In the genomic region with DNA sequence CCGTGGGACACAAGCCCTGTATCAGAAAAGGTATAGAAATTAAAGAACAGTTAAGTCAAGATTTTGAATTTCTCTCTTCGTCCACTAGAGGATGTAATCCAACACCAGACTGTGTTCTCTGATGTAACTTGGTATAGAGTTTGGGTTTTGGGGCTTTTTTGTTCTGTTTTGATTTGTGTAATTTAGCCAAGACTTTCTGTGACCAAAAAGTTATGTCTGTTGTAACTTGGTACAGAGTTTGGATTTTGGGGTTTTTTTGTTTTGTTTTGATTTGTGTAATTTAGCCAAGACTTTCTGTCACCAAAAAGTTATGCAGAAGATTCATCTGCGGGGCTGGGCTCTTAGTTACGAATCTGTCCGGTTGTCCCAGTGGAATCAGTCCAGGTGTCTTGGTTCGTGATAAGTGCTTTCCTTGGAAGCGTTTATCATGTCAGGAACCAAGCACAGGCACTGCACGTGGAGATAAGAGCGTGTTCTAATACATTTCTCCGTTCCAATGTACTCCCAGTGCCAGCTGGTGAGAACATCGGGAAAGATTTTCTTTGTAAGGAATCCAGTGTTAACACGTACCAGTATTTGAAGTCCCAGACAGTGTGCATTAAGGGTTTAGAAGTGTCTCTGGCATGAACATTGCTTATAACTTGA, we compare ENCODE assay signal across 1 cellular context.
TF ChIP-seq lines count a peak whose summit lies in the region.

No MANE protein-coding gene starts in this region.

TF ChIP-seq in GM12878, 131 proteins besides CTCF, POLR2A, EP300 and RAD21 (continued from another document):
- TF ChIP-seq, protein P1, sequence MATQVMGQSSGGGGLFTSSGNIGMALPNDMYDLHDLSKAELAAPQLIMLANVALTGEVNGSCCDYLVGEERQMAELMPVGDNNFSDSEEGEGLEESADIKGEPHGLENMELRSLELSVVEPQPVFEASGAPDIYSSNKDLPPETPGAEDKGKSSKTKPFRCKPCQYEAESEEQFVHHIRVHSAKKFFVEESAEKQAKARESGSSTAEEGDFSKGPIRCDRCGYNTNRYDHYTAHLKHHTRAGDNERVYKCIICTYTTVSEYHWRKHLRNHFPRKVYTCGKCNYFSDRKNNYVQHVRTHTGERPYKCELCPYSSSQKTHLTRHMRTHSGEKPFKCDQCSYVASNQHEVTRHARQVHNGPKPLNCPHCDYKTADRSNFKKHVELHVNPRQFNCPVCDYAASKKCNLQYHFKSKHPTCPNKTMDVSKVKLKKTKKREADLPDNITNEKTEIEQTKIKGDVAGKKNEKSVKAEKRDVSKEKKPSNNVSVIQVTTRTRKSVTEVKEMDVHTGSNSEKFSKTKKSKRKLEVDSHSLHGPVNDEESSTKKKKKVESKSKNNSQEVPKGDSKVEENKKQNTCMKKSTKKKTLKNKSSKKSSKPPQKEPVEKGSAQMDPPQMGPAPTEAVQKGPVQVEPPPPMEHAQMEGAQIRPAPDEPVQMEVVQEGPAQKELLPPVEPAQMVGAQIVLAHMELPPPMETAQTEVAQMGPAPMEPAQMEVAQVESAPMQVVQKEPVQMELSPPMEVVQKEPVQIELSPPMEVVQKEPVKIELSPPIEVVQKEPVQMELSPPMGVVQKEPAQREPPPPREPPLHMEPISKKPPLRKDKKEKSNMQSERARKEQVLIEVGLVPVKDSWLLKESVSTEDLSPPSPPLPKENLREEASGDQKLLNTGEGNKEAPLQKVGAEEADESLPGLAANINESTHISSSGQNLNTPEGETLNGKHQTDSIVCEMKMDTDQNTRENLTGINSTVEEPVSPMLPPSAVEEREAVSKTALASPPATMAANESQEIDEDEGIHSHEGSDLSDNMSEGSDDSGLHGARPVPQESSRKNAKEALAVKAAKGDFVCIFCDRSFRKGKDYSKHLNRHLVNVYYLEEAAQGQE (IDR thresholded peaks at IDR 0.05; ENCODE audit: low read depth, low read length), result no peak
- no peak for TF ChIP-seq ATF3 (IDR thresholded peaks at IDR 0.05; ENCODE audit: borderline replicate concordance, extremely low read depth, low read depth, low read length)
- TF ChIP-seq, protein P2, sequence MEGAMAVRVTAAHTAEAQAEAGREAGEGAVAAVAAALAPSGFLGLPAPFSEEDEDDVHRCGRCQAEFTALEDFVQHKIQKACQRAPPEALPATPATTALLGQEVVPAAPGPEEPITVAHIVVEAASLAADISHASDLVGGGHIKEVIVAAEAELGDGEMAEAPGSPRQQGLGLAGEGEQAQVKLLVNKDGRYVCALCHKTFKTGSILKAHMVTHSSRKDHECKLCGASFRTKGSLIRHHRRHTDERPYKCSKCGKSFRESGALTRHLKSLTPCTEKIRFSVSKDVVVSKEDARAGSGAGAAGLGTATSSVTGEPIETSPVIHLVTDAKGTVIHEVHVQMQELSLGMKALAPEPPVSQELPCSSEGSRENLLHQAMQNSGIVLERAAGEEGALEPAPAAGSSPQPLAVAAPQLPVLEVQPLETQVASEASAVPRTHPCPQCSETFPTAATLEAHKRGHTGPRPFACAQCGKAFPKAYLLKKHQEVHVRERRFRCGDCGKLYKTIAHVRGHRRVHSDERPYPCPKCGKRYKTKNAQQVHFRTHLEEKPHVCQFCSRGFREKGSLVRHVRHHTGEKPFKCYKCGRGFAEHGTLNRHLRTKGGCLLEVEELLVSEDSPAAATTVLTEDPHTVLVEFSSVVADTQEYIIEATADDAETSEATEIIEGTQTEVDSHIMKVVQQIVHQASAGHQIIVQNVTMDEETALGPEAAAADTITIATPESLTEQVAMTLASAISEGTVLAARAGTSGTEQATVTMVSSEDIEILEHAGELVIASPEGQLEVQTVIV (IDR thresholded peaks at IDR 0.05; ENCODE audit: borderline replicate concordance, partially characterized antibody), result no peak
- TF ChIP-seq RELB (IDR thresholded peaks at IDR 0.05; ENCODE audit: low read depth), result no peak
- peak; percentile 42; the same call in 1 of the 2 replicates for TF ChIP-seq ATF7 (IDR thresholded peaks at IDR 0.05; ENCODE audit: low read depth)
- TF ChIP-seq YY1 (IDR thresholded peaks at IDR 0.05; ENCODE audit: low read depth, low read length), result no peak
- no peak for TF ChIP-seq CBFB (IDR thresholded peaks at IDR 0.05; ENCODE audit: low read depth)
- no peak for TF ChIP-seq CREB1 (IDR thresholded peaks at IDR 0.05; ENCODE audit: low read depth)
- TF ChIP-seq TCF12 (IDR thresholded peaks at IDR 0.05; ENCODE audit: low read depth, low read length), result no peak
- no peak for TF ChIP-seq CHD1 (IDR thresholded peaks at IDR 0.05; ENCODE audit: low read depth, low read length)
- TF ChIP-seq, protein P3, sequence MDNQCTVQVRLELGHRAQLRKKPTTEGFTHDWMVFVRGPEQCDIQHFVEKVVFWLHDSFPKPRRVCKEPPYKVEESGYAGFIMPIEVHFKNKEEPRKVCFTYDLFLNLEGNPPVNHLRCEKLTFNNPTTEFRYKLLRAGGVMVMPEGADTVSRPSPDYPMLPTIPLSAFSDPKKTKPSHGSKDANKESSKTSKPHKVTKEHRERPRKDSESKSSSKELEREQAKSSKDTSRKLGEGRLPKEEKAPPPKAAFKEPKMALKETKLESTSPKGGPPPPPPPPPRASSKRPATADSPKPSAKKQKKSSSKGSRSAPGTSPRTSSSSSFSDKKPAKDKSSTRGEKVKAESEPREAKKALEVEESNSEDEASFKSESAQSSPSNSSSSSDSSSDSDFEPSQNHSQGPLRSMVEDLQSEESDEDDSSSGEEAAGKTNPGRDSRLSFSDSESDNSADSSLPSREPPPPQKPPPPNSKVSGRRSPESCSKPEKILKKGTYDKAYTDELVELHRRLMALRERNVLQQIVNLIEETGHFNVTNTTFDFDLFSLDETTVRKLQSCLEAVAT (IDR thresholded peaks at IDR 0.05), result 0 out of 2 replicates have a peak, but pooled peaks have one; percentile 23
- no peak for TF ChIP-seq NR2F1 (conservative IDR thresholded peaks at IDR 0.05)
- TF ChIP-seq RBBP5 (conservative IDR thresholded peaks at IDR 0.05), result no peak
- TF ChIP-seq RB1 (IDR thresholded peaks at IDR 0.05; ENCODE audit: borderline replicate concordance), result no peak
- TF ChIP-seq SMC3 (IDR thresholded peaks at IDR 0.05; ENCODE audit: borderline replicate concordance, low read length), result peak; percentile 89
- TF ChIP-seq NBN (IDR thresholded peaks at IDR 0.05), result no peak
- no peak for TF ChIP-seq BMI1 (IDR thresholded peaks at IDR 0.05; ENCODE audit: borderline replicate concordance)
- 0 out of 2 replicates have a peak, but pooled peaks have one; percentile 9 for TF ChIP-seq MEF2A (IDR thresholded peaks at IDR 0.05; ENCODE audit: insufficient read depth, low read depth, low read length)
